In genomic region chr5:148805323-148806290, GRCh38 we compare ENCODE assay signal across 8 cellular contexts. TPM values are rescaled to one million over a fixed set of nuclear protein-coding genes. Genes with fewer than 3 reads are reported as not detected.
DNase-seq lines count a peak whose midpoint lies in the region; ATAC-seq lines count a peak whose summit lies in the region.

No MANE protein-coding gene starts in this region.

- no CpG with 5 or more reads among the region's 7 CpGs for WGBS in neuronal stem cell (ENCODE audit: extremely low coverage in 2 of 2, insufficient read length in 2 of 2, insufficient replicate concordance in 1 of 2), 2 donors

- no peak overlapping the region for H3K4me3 ChIP-seq in neuronal stem cell (ENCODE audit: low read length in 2 of 2)

- no peak overlapping the region for H3K18ac ChIP-seq in neuronal stem cell (ENCODE audit: low read length)

- peak; percentile 56 for DNase-seq in stimulated activated CD4-positive, alpha-beta T cell treated with anti-CD3 and anti-CD28 coated beads, Interleukin-1b, Interleukin-23, amount 100 ng/mL, for 48 hours
- DNase-seq in stimulated activated CD4-positive, alpha-beta T cell treated with anti-CD3 and anti-CD28 coated beads, Interleukin-4, amount 100 ng/mL, for 4 hours: no peak
- DNase-seq in OCI-M1 (lab: John Stamatoyannopoulos, UW) (peak; percentile 9), left cardiac atrium (peak; percentile 35), activated gamma-delta T cell (lab: John Stamatoyannopoulos, UW) (no peak), NCI-H774 (lab: John Stamatoyannopoulos, UW) (no peak), neuronal stem cell (ENCODE audit: low spot score) (no peak)

- intact Hi-C loops in left cardiac atrium (cut with DNase I): loop anchor here in 1 of 2 donors (10.0 kb wide), 1 partner anchor 61 kb away; no protein-coding TSS in a partner anchor

- no peak overlapping the region for H3K23ac ChIP-seq in neuronal stem cell (ENCODE audit: low read depth, low read length, poor library complexity)

- H2BK15ac ChIP-seq in neuronal stem cell (ENCODE audit: low read length): no peak overlapping the region

- no peak overlapping the region for H2AK5ac ChIP-seq in neuronal stem cell (ENCODE audit: low read depth, low read length)

- H2BK120ac ChIP-seq in neuronal stem cell (ENCODE audit: low read depth, low read length): no peak overlapping the region

- H3K14ac ChIP-seq in neuronal stem cell (ENCODE audit: low read length): no peak overlapping the region

- H3K9ac ChIP-seq in neuronal stem cell (ENCODE audit: low read depth, low read length, poor library complexity): no peak overlapping the region

- H2AFZ ChIP-seq in neuronal stem cell (ENCODE audit: low read length): no peak overlapping the region

- no peaks in the 10 kb centered on the region for H3K27me3 ChIP-seq in neuronal stem cell (ENCODE audit: control insufficient read depth in 3 of 3, insufficient read depth in 3 of 3, low read depth in 1 of 3, low read length in 3 of 3)

- H2BK12ac ChIP-seq in neuronal stem cell (ENCODE audit: low read length): no peak overlapping the region

- H3K27ac ChIP-seq in neuronal stem cell (replicated peaks; ENCODE audit: low read length): no peak overlapping the region

- H3K36me3 ChIP-seq in neuronal stem cell (replicated peaks in 1 of 2; ENCODE audit: control insufficient read depth in 2 of 2, insufficient read depth in 2 of 2, low read length in 2 of 2): no peaks in the 10 kb centered on the region

- H3K4ac ChIP-seq in neuronal stem cell (ENCODE audit: low read length): no peak overlapping the region

- ATAC-seq in HG02885 (IDR thresholded peaks at IDR 0.05; ENCODE audit: poor library complexity, unreplicated experiment) (peak; percentile 41), left cardiac atrium (peak; percentile 88 to 89)

- no peaks in the 10 kb centered on the region for H3K9me3 ChIP-seq in neuronal stem cell (replicated peaks in 1 of 2; ENCODE audit: control insufficient read depth in 2 of 2, insufficient read depth in 1 of 2, low read depth in 1 of 2, low read length in 2 of 2)

- H3K79me1 ChIP-seq in neuronal stem cell (ENCODE audit: low read depth, low read length): no peaks in the 10 kb centered on the region

- no peak overlapping the region for H4K8ac ChIP-seq in neuronal stem cell (ENCODE audit: low read depth, low read length)

- no peaks in the 10 kb centered on the region for H3K4me1 ChIP-seq in neuronal stem cell (ENCODE audit: control insufficient read depth in 2 of 2, insufficient read depth in 1 of 2, low read depth in 1 of 2, low read length in 2 of 2)

- no peak overlapping the region for H3K4me2 ChIP-seq in neuronal stem cell (ENCODE audit: insufficient read depth, low read length, poor library complexity, severe bottlenecking)

- no peak overlapping the region for H4K91ac ChIP-seq in neuronal stem cell (ENCODE audit: low read depth, low read length, poor library complexity)

- H2BK5ac ChIP-seq in neuronal stem cell (ENCODE audit: low read length): no peak overlapping the region

RNA-seq across cellular contexts. Expression of gene ADRB2, which starts 20.8 kb away (rescaled TPM):
- 1 to 10 TPM; 3.3 to 5.8 TPM for total RNA-seq in left cardiac atrium
- polyA plus RNA-seq in neuronal stem cell (2013, experiment 1 of 2): 0.40 TPM
- 0.40 TPM for polyA plus RNA-seq in neuronal stem cell (2013, experiment 2 of 2)

Comparison
In these comparisons a context has a peak if more than half of its experiments do, and no peak if none do; other contexts are left out.
1. DNase-seq: peak in stimulated activated CD4-positive, alpha-beta T cell treated with anti-CD3 and anti-CD28 coated beads, Interleukin-1b, Interleukin-23, amount 100 ng/mL, for 48 hours (single experiment), OCI-M1 (single experiment) and left cardiac atrium (single experiment); none in stimulated activated CD4-positive, alpha-beta T cell treated with anti-CD3 and anti-CD28 coated beads, Interleukin-4, amount 100 ng/mL, for 4 hours (0 of 2), activated gamma-delta T cell (single experiment), NCI-H774 (single experiment) and neuronal stem cell (single experiment).